In the genomic region with DNA sequence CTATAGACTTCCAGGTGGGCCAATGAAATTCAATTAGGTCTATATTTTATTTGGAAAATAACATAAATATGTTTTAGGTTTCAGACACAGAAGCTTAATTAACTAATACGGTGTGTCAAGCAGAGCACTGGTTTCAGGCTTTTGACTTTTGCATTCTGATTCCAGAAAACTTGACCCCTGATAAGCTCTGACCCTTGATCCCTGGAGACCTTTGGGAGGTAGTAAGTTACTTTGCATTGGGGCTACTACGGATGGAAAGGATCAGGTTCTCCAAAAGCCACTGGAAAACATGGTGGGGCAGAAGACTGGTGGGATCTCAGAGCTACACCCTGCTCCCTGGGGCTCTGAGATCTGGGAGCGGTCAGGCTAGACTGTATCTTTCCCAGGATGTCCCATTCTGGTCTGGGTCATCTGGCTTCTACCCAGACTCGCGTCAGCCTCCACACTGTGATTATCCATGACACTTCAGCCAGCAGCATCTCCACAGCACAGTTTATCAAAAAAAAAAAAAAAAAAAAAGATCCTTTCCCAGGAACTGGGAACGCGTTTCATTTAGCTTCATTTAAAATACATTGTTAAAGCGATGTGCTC, we compare ENCODE assay signal across 13 cellular contexts. TPM values are rescaled to one million over a fixed set of nuclear protein-coding genes. Genes with fewer than 3 reads are reported as not detected.
DNase-seq lines count a peak whose midpoint lies in the region; ATAC-seq and TF ChIP-seq lines count a peak whose summit lies in the region.
"Had no signal": no experiment of that assay in that cellular context is flagged by ENCODE, and none has a peak within 500 bp of the region (broad histone marks: within the 10 kb centered on the region; RNA-seq: fewer than 3 reads in every experiment).

No MANE protein-coding gene starts in this region.

- no peak overlapping the region for H3K4me3 Mint-ChIP-seq in osteocyte (ENCODE audit: unreplicated experiment)

- H3K4me2 ChIP-seq in BLaER1: peak overlapping the region; percentile 80
- H3K4me2 ChIP-seq in Loucy (ENCODE audit: low read depth, low read length, poor library complexity, severe bottlenecking): peak overlapping the region; percentile 75

- no peaks in the 10 kb centered on the region for H3K27me3 Mint-ChIP-seq in osteocyte (ENCODE audit: unreplicated experiment)

- peak overlapping the region; percentile 84 for H3K27ac Mint-ChIP-seq in osteocyte (ENCODE audit: unreplicated experiment)

- no peaks in the 10 kb centered on the region for H3K9me3 ChIP-seq in BLaER1
- no peaks in the 10 kb centered on the region for H3K9me3 ChIP-seq in Loucy (ENCODE audit: insufficient read depth, low read depth, low read length)
- H3K9me3 ChIP-seq in esophagus squamous epithelium: no peaks in the 10 kb centered on the region
- H3K9me3 ChIP-seq: testis had no signal

- H3K79me2 ChIP-seq in Loucy (ENCODE audit: insufficient read depth, low read length): no peaks in the 10 kb centered on the region

- H3K36me3 Mint-ChIP-seq in osteocyte (ENCODE audit: unreplicated experiment): no peaks in the 10 kb centered on the region

- no peak for DNase-seq in esophagus squamous epithelium (lab: John Stamatoyannopoulos, UW)
- no peak for DNase-seq in osteocyte (ENCODE audit: extremely low spot score, unreplicated experiment)
- DNase-seq: activated CD4-positive, CD25-positive, alpha-beta regulatory T cell; SHP77 treated with DMSO at 0.1 percent for 48 hours had no signal

- H4K20me1 ChIP-seq in BLaER1 (no peaks in the 10 kb centered on the region), Loucy (ENCODE audit: insufficient read depth, low read length, poor library complexity, severe bottlenecking) (no peaks in the 10 kb centered on the region)

- 48 to 55% methylated on average over 8 of the region's 8 CpGs for WGBS in esophagus squamous epithelium, 2 donors

- H3K27me3 ChIP-seq in BLaER1: no peaks in the 10 kb centered on the region
- H3K27me3 ChIP-seq in Loucy (ENCODE audit: insufficient read depth, low read length, poor library complexity, severe bottlenecking): no peaks in the 10 kb centered on the region
- H3K27me3 ChIP-seq in esophagus squamous epithelium: no peaks in the 10 kb centered on the region
- H3K27me3 ChIP-seq: testis had no signal

- no peaks in the 10 kb centered on the region for H3K9me2 ChIP-seq in Loucy (replicated peaks; ENCODE audit: low read depth, low read length)

- H3K27ac ChIP-seq in BLaER1 (peak overlapping the region; percentile 67; the same call in 1 of the 2 replicates), esophagus squamous epithelium (peak overlapping the region; percentile 74 to 90 (median 88))

- no peak overlapping the region for H2AFZ ChIP-seq in Loucy (ENCODE audit: low read length)

- intact Hi-C loops in esophagus squamous epithelium (cut with DNase I): no loop called here

- peaks cover 52% of the 10 kb centered on the region for H3K4me1 Mint-ChIP-seq in osteocyte (ENCODE audit: unreplicated experiment)

- H3K4me3 ChIP-seq in BLaER1 (no peak overlapping the region), Loucy (ENCODE audit: low read length, poor library complexity, severe bottlenecking) (peak overlapping the region; percentile 66), esophagus squamous epithelium (peak overlapping the region in 2 of 4 donors; percentile 26 to 44)
- H3K4me3 ChIP-seq: K562, testis had no signal

- no peak for TF ChIP-seq CTCF in Loucy (conservative IDR thresholded peaks at IDR 0.05; ENCODE audit: low read length)
- TF ChIP-seq CTCF in esophagus squamous epithelium (IDR thresholded peaks at IDR 0.05): no peak
- TF ChIP-seq CTCF in osteocyte (IDR thresholded peaks at IDR 0.05): no peak

- TF ChIP-seq POLR2A in esophagus squamous epithelium (IDR thresholded peaks at IDR 0.05): no peak

- no peaks in the 10 kb centered on the region for H3K36me3 ChIP-seq in BLaER1
- no peaks in the 10 kb centered on the region for H3K36me3 ChIP-seq in Loucy (ENCODE audit: insufficient read depth, low read length)
- H3K36me3 ChIP-seq in esophagus squamous epithelium: no peaks in the 10 kb centered on the region

- H3K9me3 Mint-ChIP-seq in osteocyte (ENCODE audit: unreplicated experiment): no peaks in the 10 kb centered on the region
- H3K9me3 Mint-ChIP-seq: central memory CD8-positive, alpha-beta T cell had no signal

- ATAC-seq in GM21619 (IDR thresholded peaks at IDR 0.05; ENCODE audit: unreplicated experiment) (no peak), GM18867 (IDR thresholded peaks at IDR 0.05; ENCODE audit: unreplicated experiment) (no peak), HG03378 (IDR thresholded peaks at IDR 0.05; ENCODE audit: unreplicated experiment) (no peak), HG02623 (IDR thresholded peaks at IDR 0.05; ENCODE audit: unreplicated experiment) (no peak)
- ATAC-seq: K562 had no signal

- H3K4me1 ChIP-seq in BLaER1: peaks cover 46% of the 10 kb centered on the region
- peaks cover 63% of the 10 kb centered on the region for H3K4me1 ChIP-seq in Loucy (ENCODE audit: insufficient read depth, low read length, poor library complexity, severe bottlenecking)
- peaks cover 22 to 71% (median 24%) of the 10 kb centered on the region in 3 donors for H3K4me1 ChIP-seq in esophagus squamous epithelium

- peaks cover 10% of the 10 kb centered on the region for H3F3A ChIP-seq in Loucy (ENCODE audit: low read depth)

- H3K9ac ChIP-seq in BLaER1: no peak overlapping the region
- peak overlapping the region; percentile 66 for H3K9ac ChIP-seq in Loucy (ENCODE audit: low read depth, low read length, poor library complexity, severe bottlenecking)

RNA-seq across cellular contexts. Expression of gene EMP1, which starts 17.9 kb away (rescaled TPM):
- total RNA-seq in esophagus squamous epithelium (1,000 to 10,000 TPM; 2,742 to 8,541 (median 3,206) TPM), osteocyte (163 and 170 TPM in 2 replicates)

Comparison
In these comparisons a context has a peak if more than half of its experiments do, and no peak if none do; other contexts are left out.
1. RNA of gene EMP1, which starts 17.9 kb away (total RNA-seq): 2,742 to 8,541 TPM in esophagus squamous epithelium; 163 to 170 TPM in osteocyte; every median in the first group is over 10 times any median in the second.